ENCODE assay signal across 8 cellular contexts in the genomic region with DNA sequence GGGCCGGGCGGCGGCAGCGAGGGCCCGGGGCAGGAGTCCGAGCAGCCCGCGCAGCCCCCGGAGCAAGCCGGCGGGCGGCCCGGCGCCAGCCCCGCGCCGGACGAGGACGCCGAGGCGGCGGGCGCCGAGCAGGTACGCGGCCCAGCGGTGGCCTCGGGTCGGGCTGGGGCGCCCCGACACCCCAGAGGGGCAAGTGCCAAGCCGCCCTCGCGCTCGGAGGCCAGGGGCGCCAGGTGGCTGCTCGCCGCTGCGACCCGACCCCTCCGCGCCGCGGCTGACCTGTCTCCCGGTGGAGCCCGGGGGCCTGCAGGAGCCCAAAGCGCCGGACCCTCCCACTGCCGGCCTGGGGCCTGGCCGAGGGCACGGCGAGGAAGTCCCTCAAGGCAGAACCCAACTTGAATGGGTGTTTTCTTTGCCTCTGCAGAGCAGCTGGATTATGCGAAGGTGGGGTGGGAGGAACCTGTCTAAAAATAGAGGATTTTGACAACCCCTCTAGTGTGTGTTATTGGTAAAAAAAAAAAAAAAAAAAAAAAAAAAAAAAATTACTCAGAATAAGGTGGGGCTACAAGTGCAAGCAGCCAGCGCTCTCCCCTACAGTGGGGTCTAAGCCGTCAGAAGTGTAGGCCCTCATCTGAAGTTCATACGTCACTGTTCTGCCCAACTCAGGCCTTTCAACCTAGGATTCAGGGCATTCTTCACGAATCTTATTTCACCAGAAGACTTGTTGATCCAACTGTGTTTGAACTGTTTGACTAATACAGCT. TPM values are rescaled to one million over a fixed set of nuclear protein-coding genes. Genes with fewer than 3 reads are reported as not detected.
DNase-seq lines count a peak whose midpoint lies in the region; ATAC-seq and TF ChIP-seq lines count a peak whose summit lies in the region.

No MANE protein-coding gene starts in this region.

- H3K4me3 ChIP-seq in CD8-positive, alpha-beta T cell (ENCODE audit: low read depth, low read length): peak overlapping the region; percentile 49

- H3K36me3 ChIP-seq in CD8-positive, alpha-beta T cell (ENCODE audit: insufficient read depth, low read length): no peaks in the 10 kb centered on the region

- CTCF ChIA-PET in CD8-positive, alpha-beta T cell (lab: Charles Lee): interaction anchor here (1.3 to 2.1 kb wide), 3 partner anchors 9 to 99 kb away, joined by 3 to 9 read pairs (median 6); no protein-coding TSS in a partner anchor

- intact Hi-C loops in CD8-positive, alpha-beta T cell (cut with DNase I, micrococcal nuclease): loop anchor here (2.0 to 10.0 kb wide), 8 partner anchors 37 to 1494 kb away; a partner anchor contains a TSS

- POLR2A ChIA-PET in CD8-positive, alpha-beta T cell (lab: Charles Lee): interaction anchor here (0.9 to 3.1 kb wide), 5 partner anchors 9 to 96 kb away, joined by 3 to 14 read pairs (median 5); no protein-coding TSS in a partner anchor

- no peak for TF ChIP-seq CTCF in CD8-positive, alpha-beta T cell (IDR thresholded peaks at IDR 0.05)

- H3K9me3 Mint-ChIP-seq in CD8-positive, alpha-beta T cell: no peaks in the 10 kb centered on the region
- no peaks in the 10 kb centered on the region for H3K9me3 Mint-ChIP-seq in stimulated activated naive B cell treated with anti-CD40 and anti-IgM and Interleukin-4, amounts not matched to agents 10 μg/mL and 1 μg/mL and 100 μg/mL, for 72 hours

- in situ Hi-C loops in SK-MEL-5 (cut with HindIII; ENCODE audit: low pct_unique_long_range_greater_than_20kb, low sequenced_read_pairs): no loop called here

- peaks cover 41% of the 10 kb centered on the region for H3K4me1 Mint-ChIP-seq in CD8-positive, alpha-beta T cell (ENCODE audit: low read depth)
- peaks cover 40 to 51% of the 10 kb centered on the region in 2 donors for H3K4me1 Mint-ChIP-seq in stimulated activated naive B cell treated with anti-CD40 and anti-IgM and Interleukin-4, amounts not matched to agents 10 μg/mL and 1 μg/mL and 100 μg/mL, for 72 hours

- ATAC-seq in CD8-positive, alpha-beta T cell: peak; percentile 30
- ATAC-seq in GM19351 (IDR thresholded peaks at IDR 0.05; ENCODE audit: unreplicated experiment) (peak; percentile 33), HG03432 (IDR thresholded peaks at IDR 0.05; ENCODE audit: unreplicated experiment) (peak; percentile 35)
- ATAC-seq in stimulated activated naive B cell treated with anti-CD40 and anti-IgM and Interleukin-4, amounts not matched to agents 10 μg/mL and 1 μg/mL and 100 μg/mL, for 72 hours (replicated peaks): peak; percentile 22 to 28

- H3K27me3 ChIP-seq in CD8-positive, alpha-beta T cell (ENCODE audit: insufficient read depth, low read length): no peaks in the 10 kb centered on the region
- H3K27me3 ChIP-seq in layer of hippocampus (ENCODE audit: control insufficient read depth, insufficient read depth, low read length): no peaks in the 10 kb centered on the region

- H3K4me3 Mint-ChIP-seq in CD8-positive, alpha-beta T cell: peak overlapping the region; percentile 79
- peak overlapping the region; percentile 90 for H3K4me3 Mint-ChIP-seq in stimulated activated naive B cell treated with anti-CD40 and anti-IgM and Interleukin-4, amounts not matched to agents 10 μg/mL and 1 μg/mL and 100 μg/mL, for 72 hours

- H3K36me3 Mint-ChIP-seq in CD8-positive, alpha-beta T cell: peaks cover 7% of the 10 kb centered on the region
- peaks cover 22 to 26% of the 10 kb centered on the region in 2 donors for H3K36me3 Mint-ChIP-seq in stimulated activated naive B cell treated with anti-CD40 and anti-IgM and Interleukin-4, amounts not matched to agents 10 μg/mL and 1 μg/mL and 100 μg/mL, for 72 hours

- DNase-seq in CD8-positive, alpha-beta T cell: peak in 4 of 7 experiments; percentile 3 to 64 (median 33)
- DNase-seq in SK-MEL-5 (ENCODE audit: low read depth, low spot score) (peak; percentile 6), NCI-H226 (no peak)
- DNase-seq in central memory CD4-positive, alpha-beta T cell: peak; percentile 25
- peak; percentile 44 for DNase-seq in stimulated activated naive B cell treated with anti-CD40 and anti-IgM and Interleukin-4, amounts not matched to agents 10 μg/mL and 1 μg/mL and 100 μg/mL, for 72 hours

- no peaks in the 10 kb centered on the region for H3K27me3 Mint-ChIP-seq in CD8-positive, alpha-beta T cell (ENCODE audit: low read depth)
- no peaks in the 10 kb centered on the region for H3K27me3 Mint-ChIP-seq in stimulated activated naive B cell treated with anti-CD40 and anti-IgM and Interleukin-4, amounts not matched to agents 10 μg/mL and 1 μg/mL and 100 μg/mL, for 72 hours

- H3K27ac Mint-ChIP-seq in CD8-positive, alpha-beta T cell: peak overlapping the region; percentile 19
- H3K27ac Mint-ChIP-seq in stimulated activated naive B cell treated with anti-CD40 and anti-IgM and Interleukin-4, amounts not matched to agents 10 μg/mL and 1 μg/mL and 100 μg/mL, for 72 hours: peak overlapping the region; percentile 94

- H3K9me3 ChIP-seq in CD8-positive, alpha-beta T cell (ENCODE audit: low read length): no peaks in the 10 kb centered on the region

- peaks cover 24% of the 10 kb centered on the region for H3K4me1 ChIP-seq in CD8-positive, alpha-beta T cell (ENCODE audit: insufficient read depth, low read length)

- H3K27ac ChIP-seq in CD8-positive, alpha-beta T cell (ENCODE audit: low read depth, low read length): no peak overlapping the region
- H3K27ac ChIP-seq in layer of hippocampus (ENCODE audit: low read depth, low read length): peak overlapping the region; percentile 91

RNA-seq across cellular contexts. Expression of a gene that starts 0.6 kb away (rescaled TPM):
- 1 to 10 TPM; 9.6 to 10.0 TPM for total RNA-seq in CD8-positive, alpha-beta T cell
- 5.9 and 6.4 TPM in 2 replicates for total RNA-seq in SK-MEL-5 (2014; rRNA removed; shearing (Covaris generic))
- 5.0 and 6.1 TPM in 2 replicates for polyA plus RNA-seq in SK-MEL-5 (2015; cell fraction: cytosol; rRNA removed)
- 6.2 and 9.2 TPM in 2 replicates for polyA plus RNA-seq in SK-MEL-5 (2015; cell fraction: nucleus; rRNA removed)
